ENCODE assay signal across 19 cellular contexts in the genomic region with DNA sequence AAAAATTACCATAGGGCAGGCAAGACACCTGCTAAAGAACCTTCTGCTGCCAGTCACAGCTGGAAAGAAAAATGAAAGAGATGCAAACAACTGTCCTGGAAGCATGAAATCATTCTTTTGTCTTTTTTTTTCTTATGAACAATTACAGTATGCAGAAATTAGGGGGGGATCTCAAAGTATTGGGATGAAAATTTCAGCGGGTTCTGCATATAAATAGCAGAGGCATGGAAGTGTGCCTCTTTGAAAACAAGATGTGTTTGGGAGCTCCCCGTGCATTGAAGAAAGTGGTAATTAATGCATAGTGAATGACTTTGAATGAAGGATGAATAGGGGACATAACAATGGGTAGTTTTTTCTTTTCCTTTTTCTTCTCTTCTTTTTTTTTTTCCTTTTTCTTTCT.
"Had no signal": no experiment of that assay in that cellular context is flagged by ENCODE, and none has a peak within 500 bp of the region (broad histone marks: within the 10 kb centered on the region; RNA-seq: fewer than 3 reads in every experiment).

No MANE protein-coding gene starts in this region.

- H2AFZ ChIP-seq: hepatocyte had no signal

- H3K4me3 ChIP-seq: ascending aorta, hepatocyte, left lung, lung, tibial artery had no signal

- H3K27ac ChIP-seq: ascending aorta, hepatocyte, left lung, tibial artery had no signal

- H3K27me3 ChIP-seq: ascending aorta, hepatocyte, left lung, tibial artery had no signal

- FAIRE-seq: endothelial cell of umbilical vein, small intestine had no signal

- H3K9me3 ChIP-seq: ascending aorta, left lung, tibial artery had no signal

- H3K79me2 ChIP-seq: hepatocyte had no signal

- H3K4me2 ChIP-seq: hepatocyte had no signal

- DNase-seq: activated gamma-delta T cell treated with Interleukin-2 at 50 U/mL for 16 hours; activated T-cell treated with anti-CD3 and anti-CD28 coated beads, Interleukin-2, amount 50 U/mL, for 1 hour; central memory CD4-positive, alpha-beta T cell; dermis blood vessel endothelial cell; effector memory CD4-positive, alpha-beta T cell; foreskin melanocyte; glutamatergic neuron; immature natural killer cell; left lung; naive thymus-derived CD4-positive, alpha-beta T cell; posterior cingulate gyrus; small intestine; stimulated activated CD4-positive, alpha-beta T cell treated with anti-CD3 and anti-CD28 coated beads, Interleukin-2, amount 100 ng/mL, for 24 hours; stimulated activated naive CD8-positive, alpha-beta T cell treated with anti-CD3 and anti-CD28 coated beads, Interleukin-15, amount 100 ng/mL, for 72 hours; tibial artery had no signal

- H3K4me1 ChIP-seq: ascending aorta, left lung, tibial artery had no signal

- H3K36me3 ChIP-seq: ascending aorta, left lung, tibial artery had no signal
